Comparison of ENCODE assay signal across 9 cellular contexts in genomic region chr18:79458131-79458838, GRCh38.
DNase-seq lines count a peak whose midpoint lies in the region; ATAC-seq and TF ChIP-seq lines count a peak whose summit lies in the region.
"Had no signal": no experiment of that assay in that cellular context is flagged by ENCODE, and none has a peak within 500 bp of the region (broad histone marks: within the 10 kb centered on the region; RNA-seq: fewer than 3 reads in every experiment).

No MANE protein-coding gene starts in this region.

- H3K79me2 ChIP-seq in GM23338 (replicated peaks; ENCODE audit: insufficient read depth): no peaks in the 10 kb centered on the region

- no peaks in the 10 kb centered on the region for H3K9me2 ChIP-seq in GM23338 (ENCODE audit: insufficient read depth)

- no peaks in the 10 kb centered on the region for H3K27me3 ChIP-seq in CD4-positive, alpha-beta T cell (ENCODE audit: control insufficient read depth, insufficient read depth, low read length)
- no peaks in the 10 kb centered on the region for H3K27me3 ChIP-seq in GM23338 (ENCODE audit: insufficient read depth)

- H2AFZ ChIP-seq in GM23338: no peak overlapping the region

- no peaks in the 10 kb centered on the region for H3K36me3 ChIP-seq in GM23338 (ENCODE audit: insufficient read depth)

- ATAC-seq in CD4-positive, alpha-beta T cell (ENCODE audit: poor library complexity): no peak
- ATAC-seq in Right ventricle myocardium superior (ENCODE audit: poor library complexity): peak; percentile 87
- no peak for ATAC-seq in GM23338

- H3K27ac ChIP-seq in CD4-positive, alpha-beta T cell (ENCODE audit: low read depth, low read length): no peak overlapping the region
- no peak overlapping the region for H3K27ac ChIP-seq in GM23338 (ENCODE audit: low read depth)

- H3K27ac Mint-ChIP-seq in CD4-positive, alpha-beta T cell: peak overlapping the region; percentile 36
- H3K27ac Mint-ChIP-seq in progenitor cell of endocrine pancreas (peak overlapping the region; percentile 96), GM23338 (no peak overlapping the region), glutamatergic neuron (ENCODE audit: unreplicated experiment) (no peak overlapping the region)
- H3K27ac Mint-ChIP-seq: activated T-cell treated with anti-CD3 and anti-CD28 coated beads, Interleukin-2, amount 50 U/mL, for 72 hours had no signal

- no peak overlapping the region for H3K4me3 Mint-ChIP-seq in CD4-positive, alpha-beta T cell
- H3K4me3 Mint-ChIP-seq in progenitor cell of endocrine pancreas (ENCODE audit: low read depth) (no peak overlapping the region), GM23338 (no peak overlapping the region), glutamatergic neuron (ENCODE audit: unreplicated experiment) (no peak overlapping the region)
- H3K4me3 Mint-ChIP-seq: activated T-cell treated with anti-CD3 and anti-CD28 coated beads, Interleukin-2, amount 50 U/mL, for 72 hours had no signal

- peaks cover 57% of the 10 kb centered on the region for H3K36me3 Mint-ChIP-seq in CD4-positive, alpha-beta T cell (ENCODE audit: low read depth)
- H3K36me3 Mint-ChIP-seq in progenitor cell of endocrine pancreas (ENCODE audit: insufficient read depth): no peaks in the 10 kb centered on the region
- H3K36me3 Mint-ChIP-seq in GM23338 (ENCODE audit: low read depth): peaks cover 5% of the 10 kb centered on the region; the same call in 1 of the 3 replicates
- H3K36me3 Mint-ChIP-seq in glutamatergic neuron (ENCODE audit: unreplicated experiment): no peaks in the 10 kb centered on the region

- CTCF ChIA-PET in CD4-positive, alpha-beta T cell (lab: Charles Lee): no interaction called here

- no peak overlapping the region for H3K4me2 ChIP-seq in GM23338

- no peaks in the 10 kb centered on the region for H3F3A ChIP-seq in GM23338 (replicated peaks; ENCODE audit: low read depth)

- H3K4me3 ChIP-seq in GM23338: no peak overlapping the region

- no peaks in the 10 kb centered on the region for H3K27me3 Mint-ChIP-seq in CD4-positive, alpha-beta T cell
- H3K27me3 Mint-ChIP-seq in progenitor cell of endocrine pancreas (no peaks in the 10 kb centered on the region), GM23338 (ENCODE audit: insufficient read depth, low read depth, poor library complexity) (peaks cover 9% of the 10 kb centered on the region), glutamatergic neuron (ENCODE audit: unreplicated experiment) (no peaks in the 10 kb centered on the region)

- H4K20me1 ChIP-seq in GM23338 (replicated peaks; ENCODE audit: insufficient read depth): no peaks in the 10 kb centered on the region

- H3K4me1 ChIP-seq in GM23338 (ENCODE audit: insufficient read depth): peaks cover 7% of the 10 kb centered on the region

- POLR2A ChIA-PET in CD4-positive, alpha-beta T cell (lab: Charles Lee): no interaction called here

- no peak for DNase-seq in CD4-positive, alpha-beta T cell
- DNase-seq in SW 1271 (lab: John Stamatoyannopoulos, UW) (peak; percentile 7 to 67), Right ventricle myocardium superior (peak; percentile 82), progenitor cell of endocrine pancreas (ENCODE audit: low spot score, unreplicated experiment) (peak; percentile 29), GM23338 (ENCODE audit: low spot score) (no peak), glutamatergic neuron (no peak), NCI-H2107 treated with DMSO at 0.1 percent for 48 hours (lab: John Stamatoyannopoulos, UW; ENCODE audit: unreplicated experiment) (no peak)
- DNase-seq in activated effector memory CD4-positive, alpha-beta T cell treated with Interleukin-2 at 50 U/mL for 16 hours: no peak
- DNase-seq: activated T-cell treated with anti-CD3 and anti-CD28 coated beads, Interleukin-2, amount 50 U/mL, for 72 hours had no signal

- intact Hi-C loops in CD4-positive, alpha-beta T cell (cut with DNase I, micrococcal nuclease): loop anchor here in 1 of 2 experiments (5.0 kb wide), 1 partner anchor 69 kb away; no protein-coding TSS in a partner anchor
- intact Hi-C loops in Right ventricle myocardium superior (cut with DNase I): loop anchor here (10.0 kb wide), 1 partner anchor 53 kb away; no protein-coding TSS in a partner anchor

- H3K9me3 ChIP-seq in CD4-positive, alpha-beta T cell (ENCODE audit: control insufficient read depth, low read length): no peaks in the 10 kb centered on the region

- no peak for TF ChIP-seq CTCF in CD4-positive, alpha-beta T cell (IDR thresholded peaks at IDR 0.05)
- no peak for TF ChIP-seq CTCF in progenitor cell of endocrine pancreas (IDR thresholded peaks at IDR 0.05; ENCODE audit: unreplicated experiment)
- no peak for TF ChIP-seq CTCF in GM23338 (conservative IDR thresholded peaks at IDR 0.05; ENCODE audit: low read depth in 2 of 2)
- TF ChIP-seq CTCF in glutamatergic neuron (IDR thresholded peaks at IDR 0.05; ENCODE audit: partially characterized antibody, unreplicated experiment): no peak

- no peaks in the 10 kb centered on the region for H3K9me3 Mint-ChIP-seq in CD4-positive, alpha-beta T cell
- no peaks in the 10 kb centered on the region for H3K9me3 Mint-ChIP-seq in progenitor cell of endocrine pancreas (ENCODE audit: low read depth)
- no peaks in the 10 kb centered on the region for H3K9me3 Mint-ChIP-seq in GM23338
- H3K9me3 Mint-ChIP-seq in glutamatergic neuron (ENCODE audit: unreplicated experiment): peaks cover 6% of the 10 kb centered on the region
- H3K9me3 Mint-ChIP-seq: activated T-cell treated with anti-CD3 and anti-CD28 coated beads, Interleukin-2, amount 50 U/mL, for 72 hours had no signal

- peaks cover 4% of the 10 kb centered on the region for H3K4me1 Mint-ChIP-seq in CD4-positive, alpha-beta T cell (ENCODE audit: low read depth)
- H3K4me1 Mint-ChIP-seq in progenitor cell of endocrine pancreas (ENCODE audit: low read depth) (peaks cover 4% of the 10 kb centered on the region), GM23338 (peaks cover 14% of the 10 kb centered on the region), glutamatergic neuron (ENCODE audit: low read depth, unreplicated experiment) (peaks cover 8% of the 10 kb centered on the region)

TF ChIP-seq in GM23338, 12 proteins besides CTCF, POLR2A, EP300 and RAD21 (continues in another document):
- TF ChIP-seq NANOG (IDR thresholded peaks at IDR 0.05; ENCODE audit: borderline replicate concordance) (no peak), REST (IDR thresholded peaks at IDR 0.05; ENCODE audit: unreplicated experiment) (no peak), JUNB (IDR thresholded peaks at IDR 0.05; ENCODE audit: unreplicated experiment) (no peak), ETS1 (IDR thresholded peaks at IDR 0.05) (no peak)

Comparison
In these comparisons a context has a peak if more than half of its experiments do, and no peak if none do; other contexts are left out.
1. DNase-seq: peak in SW 1271 (2 of 2), Right ventricle myocardium superior (single experiment) and progenitor cell of endocrine pancreas (single experiment); none in CD4-positive, alpha-beta T cell (0 of 10), activated effector memory CD4-positive, alpha-beta T cell treated with Interleukin-2 at 50 U/mL for 16 hours (single experiment), GM23338 (single experiment), glutamatergic neuron (single experiment) and NCI-H2107 treated with DMSO at 0.1 percent for 48 hours (single experiment).
2. H3K27ac Mint-ChIP-seq: peak in CD4-positive, alpha-beta T cell (single experiment) and progenitor cell of endocrine pancreas (single experiment); none in GM23338 (single experiment) and glutamatergic neuron (single experiment).